ENCODE assay signal across 27 cellular contexts in genomic region chr5:1921711-1922110, GRCh38. TPM values are rescaled to one million over a fixed set of nuclear protein-coding genes. Genes with fewer than 3 reads are reported as not detected.
DNase-seq lines count a peak whose midpoint lies in the region; FAIRE-seq and TF ChIP-seq lines count a peak whose summit lies in the region.
"Had no signal": no experiment of that assay in that cellular context is flagged by ENCODE, and none has a peak within 500 bp of the region (broad histone marks: within the 10 kb centered on the region; RNA-seq: fewer than 3 reads in every experiment).

No MANE protein-coding gene starts in this region.

- POLR2A ChIA-PET in RWPE1 (lab: Yijun Ruan, JAX; ENCODE audit: low non-redundant PET), result no interaction called here

- no peak overlapping the region for H3K27ac ChIP-seq in coronary artery
- no peak overlapping the region for H3K27ac ChIP-seq in RWPE1
- no peak overlapping the region for H3K27ac ChIP-seq in left ventricle myocardium inferior (replicated peaks)
- H3K27ac ChIP-seq: 22Rv1; A549; BLaER1 treated with 17β-estradiol and CSF1 and Interleukin-3, amounts not matched to agents 10 nM and 100 nM; C4-2B had no signal

- CTCF ChIA-PET in RWPE1 (lab: Yijun Ruan, JAX), result no interaction called here
- CTCF ChIA-PET in activated naive CD4-positive, alpha-beta T cell treated with anti-CD3 and anti-CD28 coated beads for 36 hours (lab: Charles Lee), result no interaction called here

- H3K4me3 ChIP-seq in coronary artery (no peak overlapping the region), left ventricle myocardium inferior (no peak overlapping the region)
- H3K4me3 ChIP-seq: A549; BLaER1 treated with 17β-estradiol and CSF1 and Interleukin-3, amounts not matched to agents 10 nM and 100 nM; GM12878 had no signal

- H3K4me1 Mint-ChIP-seq in osteocyte (ENCODE audit: unreplicated experiment), result no peaks in the 10 kb centered on the region
- H3K4me1 Mint-ChIP-seq in activated naive CD4-positive, alpha-beta T cell treated with anti-CD3 and anti-CD28 coated beads for 36 hours (ENCODE audit: low read depth), result no peaks in the 10 kb centered on the region
- H3K4me1 Mint-ChIP-seq: B cell had no signal

- H3K36me3 ChIP-seq in left ventricle myocardium inferior, result no peaks in the 10 kb centered on the region
- H3K36me3 ChIP-seq: BLaER1 treated with 17β-estradiol and CSF1 and Interleukin-3, amounts not matched to agents 10 nM and 100 nM had no signal

- DNase-seq in HTR-8/SVneo (ENCODE audit: insufficient read length, low spot score) (no peak), coronary artery (ENCODE audit: low spot score) (peak; percentile 65), mesenteric fat pad (ENCODE audit: low spot score) (peak; percentile 85), osteocyte (ENCODE audit: extremely low spot score, unreplicated experiment) (peak; percentile 48), RWPE1 (ENCODE audit: low spot score) (no peak), GM13976 (ENCODE audit: low spot score) (no peak), left ventricle myocardium inferior (no peak)
- DNase-seq in activated naive CD4-positive, alpha-beta T cell treated with anti-CD3 and anti-CD28 coated beads for 36 hours, result no peak
- DNase-seq: AML-193; Calu3; CD4-positive, alpha-beta T cell; CD8-positive, alpha-beta T cell; DND-41; EL; GDM1 had no signal

- peaks cover 22% of the 10 kb centered on the region for H3K27me3 ChIP-seq in left ventricle myocardium inferior (ENCODE audit: low read depth)

- no peaks in the 10 kb centered on the region for H3K36me3 Mint-ChIP-seq in osteocyte (ENCODE audit: unreplicated experiment)
- no peaks in the 10 kb centered on the region for H3K36me3 Mint-ChIP-seq in activated naive CD4-positive, alpha-beta T cell treated with anti-CD3 and anti-CD28 coated beads for 36 hours (ENCODE audit: low read depth)
- H3K36me3 Mint-ChIP-seq: CD8-positive, alpha-beta T cell had no signal

- no peaks in the 10 kb centered on the region for H3K4me1 ChIP-seq in left ventricle myocardium inferior
- H3K4me1 ChIP-seq: A549, Caco-2 had no signal

- H3K9me3 Mint-ChIP-seq in osteocyte (ENCODE audit: unreplicated experiment), result no peaks in the 10 kb centered on the region
- H3K9me3 Mint-ChIP-seq in activated naive CD4-positive, alpha-beta T cell treated with anti-CD3 and anti-CD28 coated beads for 36 hours, result no peaks in the 10 kb centered on the region
- H3K9me3 Mint-ChIP-seq: CD4-positive, alpha-beta T cell; CD8-positive, alpha-beta T cell had no signal

- TF ChIP-seq CTCF in coronary artery (IDR thresholded peaks at IDR 0.05) (no peak), osteocyte (IDR thresholded peaks at IDR 0.05) (no peak), RWPE1 (conservative IDR thresholded peaks at IDR 0.05; ENCODE audit: low read depth) (no peak), GM13976 (IDR thresholded peaks at IDR 0.05; ENCODE audit: borderline replicate concordance, control extremely low read depth, extremely low read depth, insufficient read depth, missing control alignments) (no peak), left ventricle myocardium inferior (IDR thresholded peaks at IDR 0.05; ENCODE audit: borderline replicate concordance) (no peak)

- intact Hi-C loops in activated naive CD4-positive, alpha-beta T cell treated with anti-CD3 and anti-CD28 coated beads for 36 hours (cut with micrococcal nuclease), result no loop called here
- intact Hi-C loops in left ventricle myocardium inferior (cut with micrococcal nuclease), result no loop called here

- H3K27me3 Mint-ChIP-seq in osteocyte (ENCODE audit: unreplicated experiment), result no peaks in the 10 kb centered on the region
- peaks cover 6% of the 10 kb centered on the region for H3K27me3 Mint-ChIP-seq in activated naive CD4-positive, alpha-beta T cell treated with anti-CD3 and anti-CD28 coated beads for 36 hours (ENCODE audit: low read depth)

- no peaks in the 10 kb centered on the region for H3K9me3 ChIP-seq in left ventricle myocardium inferior (replicated peaks)
- H3K9me3 ChIP-seq: A549; BLaER1 treated with 17β-estradiol and CSF1 and Interleukin-3, amounts not matched to agents 10 nM and 100 nM; Caco-2 had no signal

- in situ Hi-C loops in GM13976 (cut with MboI; ENCODE audit: low sequenced_read_pairs, unreplicated experiment), result no loop called here

- H3K4me3 Mint-ChIP-seq in osteocyte (ENCODE audit: unreplicated experiment), result no peak overlapping the region
- no peak overlapping the region for H3K4me3 Mint-ChIP-seq in activated naive CD4-positive, alpha-beta T cell treated with anti-CD3 and anti-CD28 coated beads for 36 hours
- H3K4me3 Mint-ChIP-seq: B cell; CD4-positive, alpha-beta T cell; CD8-positive, alpha-beta T cell had no signal

- FAIRE-seq in HTR-8/SVneo (lab: Jason Lieb, UNC), result peak; percentile 36
- FAIRE-seq: A549, D721Med, GM12878, GM12892, GM19239 had no signal

- no peak overlapping the region for H3K27ac Mint-ChIP-seq in osteocyte (ENCODE audit: unreplicated experiment)
- H3K27ac Mint-ChIP-seq in activated naive CD4-positive, alpha-beta T cell treated with anti-CD3 and anti-CD28 coated beads for 36 hours, result no peak overlapping the region
- H3K27ac Mint-ChIP-seq: B cell; CD4-positive, alpha-beta T cell; CD8-positive, alpha-beta T cell had no signal

RNA-seq across cellular contexts. Expression of gene IRX4, which starts 39.0 kb away (rescaled TPM):
- total RNA-seq in mesenteric fat pad, result not detected
- total RNA-seq in osteocyte, result not detected in 2 replicates
- not detected for total RNA-seq in activated naive CD4-positive, alpha-beta T cell treated with anti-CD3 and anti-CD28 coated beads for 36 hours
- 18.6 TPM for total RNA-seq in left ventricle myocardium inferior
- total RNA-seq: A172; B cell; Caco-2; Calu3; CD4-positive, alpha-beta T cell; CD8-positive, alpha-beta T cell; G401; GM12878 had no signal

Comparison
In these comparisons a context has a peak if more than half of its experiments do, and no peak if none do; other contexts are left out.
1. DNase-seq: peak in coronary artery (single experiment), mesenteric fat pad (single experiment) and osteocyte (single experiment); none in HTR-8/SVneo (single experiment), RWPE1 (single experiment), GM13976 (single experiment), activated naive CD4-positive, alpha-beta T cell treated with anti-CD3 and anti-CD28 coated beads for 36 hours (single experiment) and left ventricle myocardium inferior (single experiment).
2. RNA of gene IRX4, which starts 39.0 kb away (total RNA-seq): 18.6 TPM in left ventricle myocardium inferior (single experiment); not detected in mesenteric fat pad (single experiment), not detected in osteocyte and not detected in activated naive CD4-positive, alpha-beta T cell treated with anti-CD3 and anti-CD28 coated beads for 36 hours; every median in the first group is over 10 times any median in the second.